29 cellular contexts compared by ENCODE assay signal in the genomic region with DNA sequence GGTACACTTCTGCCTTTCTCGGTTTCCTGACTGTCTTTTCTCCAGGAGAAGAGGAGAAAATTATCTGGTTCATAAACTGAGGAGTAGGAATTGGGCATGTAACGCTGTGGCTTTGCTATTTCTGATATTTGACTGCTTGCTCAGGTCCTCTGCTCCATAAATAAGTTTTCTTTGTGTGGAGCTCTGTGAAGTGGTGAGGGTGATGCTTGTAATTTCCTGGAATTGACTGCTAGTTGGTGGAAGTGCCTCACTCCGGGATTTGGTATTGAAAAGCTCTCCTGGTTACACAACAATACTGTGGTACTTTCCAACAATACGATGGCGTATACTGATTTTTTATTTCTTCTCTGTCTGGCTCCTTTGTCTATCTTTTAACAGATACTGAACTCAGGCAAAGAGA.
"Had no signal": no experiment of that assay in that cellular context is flagged by ENCODE, and none has a peak within 500 bp of the region (broad histone marks: within the 10 kb centered on the region; RNA-seq: fewer than 3 reads in every experiment).

No MANE protein-coding gene starts in this region.

- H3K27me3 ChIP-seq: neural progenitor cell, ovary, right lobe of liver, sigmoid colon, suprapubic skin, testis, tibial artery, transverse colon, upper lobe of right lung, uterus had no signal

- H3K27me3 Mint-ChIP-seq: stimulated activated naive B cell treated with anti-CD40 and anti-IgM and Interleukin-4, amounts not matched to agents 10 μg/mL and 1 μg/mL and 100 μg/mL, for 72 hours; stimulated activated naive CD8-positive, alpha-beta T cell treated with anti-CD3 and anti-CD28 coated beads, Interleukin-15, amount 100 ng/mL, for 72 hours; type B pancreatic cell had no signal

- H3K4me3 Mint-ChIP-seq: naive thymus-derived CD4-positive, alpha-beta T cell; natural killer cell; nephron; neural progenitor cell; stimulated activated effector memory CD8-positive, alpha-beta T cell treated with anti-CD3 and anti-CD28 coated beads, Interleukin-12 subunit alpha, Interleukin-12 subunit beta, amount 100 ng/mL, for 72 hours; stimulated activated naive B cell treated with anti-CD40 and anti-IgM and Interleukin-4, amounts not matched to agents 10 μg/mL and 1 μg/mL and 100 μg/mL, for 72 hours; stimulated activated naive CD8-positive, alpha-beta T cell treated with anti-CD3 and anti-CD28 coated beads, Interleukin-15, amount 100 ng/mL, for 72 hours; type B pancreatic cell had no signal

- H3K9me3 Mint-ChIP-seq: type B pancreatic cell had no signal

- H3K36me3 ChIP-seq: ovary, prostate gland, right lobe of liver, sigmoid colon, suprapubic skin, tibial artery, transverse colon, upper lobe of right lung, uterus had no signal

- H3K4me1 Mint-ChIP-seq: naive thymus-derived CD4-positive, alpha-beta T cell; natural killer cell; nephron; neural progenitor cell; stimulated activated effector memory CD8-positive, alpha-beta T cell treated with anti-CD3 and anti-CD28 coated beads, Interleukin-12 subunit alpha, Interleukin-12 subunit beta, amount 100 ng/mL, for 72 hours; stimulated activated naive B cell treated with anti-CD40 and anti-IgM and Interleukin-4, amounts not matched to agents 10 μg/mL and 1 μg/mL and 100 μg/mL, for 72 hours; stimulated activated naive CD8-positive, alpha-beta T cell treated with anti-CD3 and anti-CD28 coated beads, Interleukin-15, amount 100 ng/mL, for 72 hours had no signal

- H3K9me3 ChIP-seq: ovary, prostate gland, right lobe of liver, sigmoid colon, suprapubic skin, testis, tibial artery, upper lobe of right lung, uterus had no signal

- H3K4me3 ChIP-seq: neural progenitor cell, ovary, prostate gland, right lobe of liver, sigmoid colon, suprapubic skin, testis, tibial artery, transverse colon, upper lobe of right lung, uterus had no signal

- H3K4me1 ChIP-seq: neural progenitor cell, parathyroid adenoma, prostate gland, right lobe of liver, sigmoid colon, suprapubic skin, testis, tibial artery, transverse colon, upper lobe of right lung, uterus had no signal

- H3K9ac ChIP-seq: neural progenitor cell, parathyroid adenoma had no signal

- H3K4me2 ChIP-seq: neural progenitor cell had no signal

- DNase-seq: naive thymus-derived CD4-positive, alpha-beta T cell; natural killer cell; occipital lobe; ovary; retina; right cardiac atrium; right lobe of liver; sigmoid colon; small intestine; stimulated activated CD4-positive, alpha-beta T cell treated with anti-CD3 and anti-CD28 coated beads, Interleukin-15, amount 100 ng/mL, for 24 hours; stimulated activated CD4-positive, alpha-beta T cell treated with anti-CD3 and anti-CD28 coated beads, Interleukin-2, amount 100 ng/mL, for 24 hours; stimulated activated CD4-positive, alpha-beta T cell treated with anti-CD3 and anti-CD28 coated beads, Interleukin-2, amount 100 ng/mL, for 48 hours; stimulated activated CD4-positive, alpha-beta T cell treated with anti-CD3 and anti-CD28 coated beads, Interleukin-4, amount 100 ng/mL, for 24 hours; stimulated activated naive B cell treated with anti-CD40 and anti-IgM and Interleukin-4, amounts not matched to agents 10 μg/mL and 1 μg/mL and 100 μg/mL, for 72 hours; stimulated activated naive CD8-positive, alpha-beta T cell treated with anti-CD3 and anti-CD28 coated beads, Interleukin-15, amount 100 ng/mL, for 72 hours; stimulated activated naive CD8-positive, alpha-beta T cell treated with anti-CD3 and anti-CD28 coated beads, Interleukin-15, Interleukin-2, amounts not matched to agents 100 U/mL and 50 U/mL, for 24 hours; substantia nigra; testis; tibial artery; transverse colon; upper lobe of right lung; uterus had no signal

- ATAC-seq: naive thymus-derived CD4-positive, alpha-beta T cell; natural killer cell; right cardiac atrium; right lobe of liver; stimulated activated effector memory CD8-positive, alpha-beta T cell treated with anti-CD3 and anti-CD28 coated beads, Interleukin-12 subunit alpha, Interleukin-12 subunit beta, amount 100 ng/mL, for 72 hours; stimulated activated naive B cell treated with anti-CD40 and anti-IgM and Interleukin-4, amounts not matched to agents 10 μg/mL and 1 μg/mL and 100 μg/mL, for 72 hours; stimulated activated naive CD8-positive, alpha-beta T cell treated with anti-CD3 and anti-CD28 coated beads, Interleukin-15, amount 100 ng/mL, for 72 hours; stimulated activated naive CD8-positive, alpha-beta T cell treated with anti-CD3 and anti-CD28 coated beads, Interleukin-15, Interleukin-2, amounts not matched to agents 100 U/mL and 50 U/mL, for 24 hours; upper lobe of right lung had no signal

- H2AFZ ChIP-seq: neural progenitor cell, parathyroid adenoma had no signal

- H3K79me2 ChIP-seq: parathyroid adenoma had no signal

- H3K36me3 Mint-ChIP-seq: neural progenitor cell; stimulated activated effector memory CD8-positive, alpha-beta T cell treated with anti-CD3 and anti-CD28 coated beads, Interleukin-12 subunit alpha, Interleukin-12 subunit beta, amount 100 ng/mL, for 72 hours; stimulated activated naive B cell treated with anti-CD40 and anti-IgM and Interleukin-4, amounts not matched to agents 10 μg/mL and 1 μg/mL and 100 μg/mL, for 72 hours; type B pancreatic cell had no signal

- H3K27ac Mint-ChIP-seq: naive thymus-derived CD4-positive, alpha-beta T cell; natural killer cell; nephron; neural progenitor cell; stimulated activated effector memory CD8-positive, alpha-beta T cell treated with anti-CD3 and anti-CD28 coated beads, Interleukin-12 subunit alpha, Interleukin-12 subunit beta, amount 100 ng/mL, for 72 hours; stimulated activated naive B cell treated with anti-CD40 and anti-IgM and Interleukin-4, amounts not matched to agents 10 μg/mL and 1 μg/mL and 100 μg/mL, for 72 hours; stimulated activated naive CD8-positive, alpha-beta T cell treated with anti-CD3 and anti-CD28 coated beads, Interleukin-15, amount 100 ng/mL, for 72 hours; type B pancreatic cell had no signal

- H3K27ac ChIP-seq: neural progenitor cell, ovary, parathyroid adenoma, prostate gland, right lobe of liver, sigmoid colon, suprapubic skin, testis, tibial artery, transverse colon, upper lobe of right lung, uterus had no signal
